Comparison of ENCODE assay signal across 8 cellular contexts in the genomic region with DNA sequence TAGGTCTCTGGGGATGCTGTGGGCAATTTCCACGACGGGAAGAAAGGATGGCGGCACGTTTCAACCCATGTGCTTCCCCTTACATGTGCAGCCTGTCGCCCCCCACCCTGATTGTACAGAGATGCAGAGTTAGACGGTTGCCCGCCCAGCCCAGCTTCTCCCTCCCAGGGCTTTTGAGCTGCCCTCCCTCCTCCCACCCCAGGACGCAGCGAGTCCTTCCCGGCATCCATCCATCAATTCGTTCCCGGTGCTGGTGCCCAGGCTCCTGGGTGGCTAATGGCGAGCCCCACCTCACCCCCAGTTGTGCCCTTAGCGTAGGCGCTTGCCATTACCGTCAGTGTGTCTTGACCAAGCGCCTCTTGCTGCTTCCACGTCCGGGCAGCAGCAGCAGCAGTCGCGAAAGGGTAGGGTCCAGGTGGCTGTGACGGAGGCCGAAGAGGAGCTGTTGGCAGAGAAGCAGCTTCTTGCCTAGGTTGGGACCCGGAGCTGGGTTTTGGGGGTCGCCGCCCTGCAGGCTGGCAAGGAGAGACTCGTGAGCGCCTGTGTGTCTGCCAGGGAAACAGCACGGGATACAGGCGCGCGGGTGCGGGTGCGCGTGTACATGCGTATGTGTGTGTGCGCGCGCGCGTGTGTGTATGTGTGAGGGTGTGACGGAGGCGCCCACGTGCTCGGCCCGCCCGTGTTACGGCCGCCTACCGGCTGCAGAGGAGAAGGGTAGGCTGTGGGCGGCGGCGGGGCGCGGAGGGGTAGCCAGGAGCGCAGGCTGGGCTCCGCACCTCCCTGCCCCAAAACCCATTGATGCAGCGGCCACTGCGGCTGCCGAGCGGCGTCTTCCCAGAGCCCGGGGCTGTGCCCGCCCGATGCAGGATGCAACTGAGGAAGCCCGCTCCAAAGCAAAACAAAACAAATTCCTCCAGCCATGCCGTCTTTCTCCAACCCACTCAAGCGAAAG. TPM values are rescaled to one million over a fixed set of nuclear protein-coding genes. Genes with fewer than 3 reads are reported as not detected.
A peak's percentile ranks its signal among the peaks of the same experiment; 100 is the strongest.
DNase-seq lines count a peak whose midpoint lies in the region; TF ChIP-seq lines count a peak whose summit lies in the region.

Gene SLC6A15, minus strand, starts transcription at position 609 of the 952 bp plus-strand sequence. CDS start 20,679 bp downstream, outside the sequence.

- H3K27ac Mint-ChIP-seq in T-helper 1 cell treated with Interleukin-12 subunit alpha and Interleukin-12 subunit beta and Interleukin-4 antibody, amounts not matched to agents 30 μg/mL and 1 μg/mL, for 36 hours, result no peak within 1 kb of the TSS

- H3K4me3 ChIP-seq in KMS-11 (IDR thresholded peaks at IDR 0.05; ENCODE audit: insufficient read depth, low read depth, low read length) (peak within 1 kb of the TSS; percentile 61), mesodermal cell (ENCODE audit: extremely low read depth, insufficient read depth, low read length, poor library complexity, severe bottlenecking) (peak within 1 kb of the TSS; percentile 45), tibial artery (peak within 1 kb of the TSS; percentile 38 to 50)

- peaks cover 18% of the 10 kb centered on the region for H3K4me1 ChIP-seq in KMS-11 (ENCODE audit: low read depth, poor library complexity, severe bottlenecking)
- no peaks in the 10 kb centered on the region for H3K4me1 ChIP-seq in mesodermal cell (ENCODE audit: control insufficient read depth, insufficient read depth, low read length, poor library complexity, severe bottlenecking)
- H3K4me1 ChIP-seq in tibial artery, result peaks cover 0 to 29% (median 24%) of the 10 kb centered on the region in 4 donors

- no peaks in the 10 kb centered on the region for H3K79me2 ChIP-seq in KMS-11 (ENCODE audit: insufficient read depth, low read depth)

- no peaks in the 10 kb centered on the region for H3K9me3 Mint-ChIP-seq in T-helper 1 cell treated with Interleukin-12 subunit alpha and Interleukin-12 subunit beta and Interleukin-4 antibody, amounts not matched to agents 30 μg/mL and 1 μg/mL, for 36 hours

- no peaks in the 10 kb centered on the region for H3K36me3 Mint-ChIP-seq in T-helper 1 cell treated with Interleukin-12 subunit alpha and Interleukin-12 subunit beta and Interleukin-4 antibody, amounts not matched to agents 30 μg/mL and 1 μg/mL, for 36 hours (ENCODE audit: low read depth)

- intact Hi-C loops in tibial artery (cut with DNase I; ENCODE audit: low total_unique reads), result no loop called here

- DNase-seq in GM10266 (ENCODE audit: extremely low spot score) (peak; percentile 12), epithelial cell of prostate (ENCODE audit: low read depth, low spot score) (peak; percentile 50), tibial artery (peak; percentile 45 to 63), NK-92 (lab: John Stamatoyannopoulos, UW; ENCODE audit: unreplicated experiment) (no peak), Kasumi-1 (lab: John Stamatoyannopoulos, UW) (no peak)

- TF ChIP-seq CTCF in GM10266 (IDR thresholded peaks at IDR 0.05; ENCODE audit: control insufficient read depth, insufficient read depth, low read depth, missing control alignments) (no peak), KMS-11 (conservative IDR thresholded peaks at IDR 0.05; ENCODE audit: low read depth, low read length) (no peak), tibial artery (IDR thresholded peaks at IDR 0.05) (no peak)

- WGBS in mesodermal cell (ENCODE audit: insufficient coverage in 2 of 2), 2 experiments, result 0% methylated on average over 21 to 33 of the region's 68 CpGs

- peak within 1 kb of the TSS; percentile 86 for H2AFZ ChIP-seq in KMS-11 (ENCODE audit: low read depth)

- peaks cover 48% of the 10 kb centered on the region for H3K27me3 Mint-ChIP-seq in T-helper 1 cell treated with Interleukin-12 subunit alpha and Interleukin-12 subunit beta and Interleukin-4 antibody, amounts not matched to agents 30 μg/mL and 1 μg/mL, for 36 hours (ENCODE audit: low read depth)

- H3K9ac ChIP-seq in KMS-11, result peak within 1 kb of the TSS; percentile 91

- no peaks in the 10 kb centered on the region for H3K36me3 ChIP-seq in KMS-11 (ENCODE audit: insufficient read depth)
- H3K36me3 ChIP-seq in mesodermal cell (ENCODE audit: control insufficient read depth, insufficient read depth, low read length), result no peaks in the 10 kb centered on the region
- no peaks in the 10 kb centered on the region for H3K36me3 ChIP-seq in tibial artery

- H3K9me3 ChIP-seq in mesodermal cell (ENCODE audit: control insufficient read depth, low read length), result no peaks in the 10 kb centered on the region
- no peaks in the 10 kb centered on the region for H3K9me3 ChIP-seq in tibial artery

- H4K20me1 ChIP-seq in KMS-11 (ENCODE audit: insufficient read depth), result no peaks in the 10 kb centered on the region

- H3K27ac ChIP-seq in KMS-11 (peak within 1 kb of the TSS; percentile 86), epithelial cell of prostate (peak within 1 kb of the TSS; percentile 54), mesodermal cell (ENCODE audit: low read depth, low read length, severe bottlenecking) (peak within 1 kb of the TSS; percentile 16), tibial artery (no peak within 1 kb of the TSS)

- H3K27me3 ChIP-seq in KMS-11 (ENCODE audit: insufficient read depth, low read depth) (no peaks in the 10 kb centered on the region), tibial artery (peaks cover 0 to 23% of the 10 kb centered on the region in 2 donors)

- peak within 1 kb of the TSS; percentile 68 for H3K4me2 ChIP-seq in KMS-11

- peak within 1 kb of the TSS; percentile 57 for H3K4me3 Mint-ChIP-seq in T-helper 1 cell treated with Interleukin-12 subunit alpha and Interleukin-12 subunit beta and Interleukin-4 antibody, amounts not matched to agents 30 μg/mL and 1 μg/mL, for 36 hours

- H3K4me1 Mint-ChIP-seq in T-helper 1 cell treated with Interleukin-12 subunit alpha and Interleukin-12 subunit beta and Interleukin-4 antibody, amounts not matched to agents 30 μg/mL and 1 μg/mL, for 36 hours (ENCODE audit: low read depth), result peaks cover 9% of the 10 kb centered on the region

RNA-seq across cellular contexts. Expression of gene SLC6A15, which starts in this region (rescaled TPM):
- polyA plus RNA-seq in mesodermal cell (2013, experiment 1 of 2), result 7.2 TPM
- 3.9 TPM for polyA plus RNA-seq in mesodermal cell (2013, experiment 2 of 2)

Comparison
In these comparisons a context has a peak if more than half of its experiments do, and no peak if none do; other contexts are left out.
1. DNase-seq: peak in GM10266 (single experiment), epithelial cell of prostate (single experiment) and tibial artery (2 of 2); none in NK-92 (single experiment) and Kasumi-1 (0 of 2).
2. H3K27ac ChIP-seq: peak in KMS-11 (single experiment), epithelial cell of prostate (single experiment) and mesodermal cell (single experiment); none in tibial artery (0 of 2).
3. Peak in every context shown above with its lines, with median percentiles within 50 percentile points of each other: H3K4me3 ChIP-seq.